23 cellular contexts compared by ENCODE assay signal in the genomic region with DNA sequence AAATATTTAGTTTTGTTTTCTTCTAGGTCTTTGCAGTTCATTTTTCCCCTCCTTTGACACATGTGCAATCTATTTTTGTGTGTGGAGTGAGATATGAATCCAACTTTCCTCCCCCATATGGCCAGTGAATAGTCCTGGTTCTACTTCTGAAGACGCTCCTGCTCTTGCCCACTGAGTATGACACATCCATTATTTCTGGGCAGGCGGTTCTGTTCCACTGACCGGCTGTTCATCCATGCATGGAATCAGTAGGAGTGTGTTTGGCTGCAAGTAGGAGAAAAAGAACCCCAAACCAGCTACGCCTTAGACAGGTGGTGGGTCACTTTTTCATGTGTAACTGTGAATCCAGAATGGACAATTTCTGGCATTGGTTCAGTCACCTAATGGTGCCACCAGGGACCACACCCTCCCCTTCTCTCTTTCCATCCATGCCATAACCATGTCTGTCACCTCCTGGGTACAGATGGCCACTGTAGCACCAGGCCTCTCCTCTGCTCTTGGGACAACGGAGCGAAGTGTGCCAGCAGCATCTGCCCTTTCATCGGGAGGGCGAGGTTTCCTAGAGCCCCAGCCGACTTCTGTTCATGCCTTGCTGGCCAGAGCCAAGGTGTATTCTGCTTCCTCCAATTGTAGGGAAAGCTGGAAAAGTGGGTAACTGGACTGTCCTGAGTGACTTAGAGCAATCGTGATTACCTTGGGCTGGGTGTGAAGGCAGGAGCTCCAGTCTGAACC. TPM values are rescaled to one million over a fixed set of nuclear protein-coding genes. Genes with fewer than 3 reads are reported as not detected.
"Had no signal": no experiment of that assay in that cellular context is flagged by ENCODE, and none has a peak within 500 bp of the region (broad histone marks: within the 10 kb centered on the region; RNA-seq: fewer than 3 reads in every experiment).

No MANE protein-coding gene starts in this region.

- FAIRE-seq: islet of Langerhans had no signal

- H3K36me3 Mint-ChIP-seq: activated naive CD4-positive, alpha-beta T cell treated with anti-CD3 and anti-CD28 coated beads, Interleukin-2, amount 50 U/mL, for 72 hours; mesothelial cell of epicardium had no signal

- H3K4me3 Mint-ChIP-seq: effector memory CD8-positive, alpha-beta T cell; mesothelial cell of epicardium; neural crest cell; T-helper 1 cell treated with Interleukin-12 subunit alpha and Interleukin-12 subunit beta and Interleukin-4 antibody, amounts not matched to agents 30 μg/mL and 1 μg/mL, for 36 hours had no signal

- DNase-seq: activated CD4-positive, alpha-beta T cell treated with anti-CD3 and anti-CD28 coated beads, Interleukin-2, amount 50 U/mL, for 1 hour; activated CD4-positive, CD25-positive, alpha-beta regulatory T cell treated with anti-CD3 and anti-CD28 coated beads, Interleukin-2, amount 50 U/mL, for 72 hours; activated CD8-positive, alpha-beta memory T cell treated with anti-CD3 and anti-CD28 coated beads, Interleukin-2, amount 50 U/mL, for 4 hours; activated effector memory CD4-positive, alpha-beta T cell treated with anti-CD3 and anti-CD28 coated beads, Interleukin-2, amount 50 U/mL, for 16 hours; activated T-cell treated with anti-CD3 and anti-CD28 coated beads, Interleukin-2, amount 50 U/mL, for 48 hours; adrenal gland; dermis blood vessel endothelial cell; effector memory CD8-positive, alpha-beta T cell; esophagus squamous epithelium; ovary; stimulated activated CD4-positive, alpha-beta T cell treated with anti-CD3 and anti-CD28 coated beads, Interleukin-12 subunit alpha, Interleukin-12 subunit beta, amount 100 ng/mL, for 4 hours; stimulated activated CD4-positive, alpha-beta T cell treated with anti-CD3 and anti-CD28 coated beads, Interleukin-1b, Interleukin-23, amount 100 ng/mL, for 48 hours; stimulated activated naive CD8-positive, alpha-beta T cell treated with anti-CD3 and anti-CD28 coated beads, Interleukin-15, Interleukin-2, amounts not matched to agents 100 U/mL and 50 U/mL, for 24 hours; substantia nigra; uterus had no signal

- ATAC-seq: activated naive CD4-positive, alpha-beta T cell treated with anti-CD3 and anti-CD28 coated beads, Interleukin-2, amount 50 U/mL, for 72 hours; effector memory CD8-positive, alpha-beta T cell; lower lobe of right lung; stimulated activated naive CD8-positive, alpha-beta T cell treated with anti-CD3 and anti-CD28 coated beads, Interleukin-15, Interleukin-2, amounts not matched to agents 100 U/mL and 50 U/mL, for 24 hours had no signal

- H3K9me3 Mint-ChIP-seq: activated naive CD4-positive, alpha-beta T cell treated with anti-CD3 and anti-CD28 coated beads, Interleukin-2, amount 50 U/mL, for 72 hours; effector memory CD8-positive, alpha-beta T cell; mesothelial cell of epicardium; neural crest cell; T-helper 1 cell treated with Interleukin-12 subunit alpha and Interleukin-12 subunit beta and Interleukin-4 antibody, amounts not matched to agents 30 μg/mL and 1 μg/mL, for 36 hours had no signal

- H3K4me1 Mint-ChIP-seq: mesothelial cell of epicardium, neural crest cell had no signal

- H3K27ac Mint-ChIP-seq: activated naive CD4-positive, alpha-beta T cell treated with anti-CD3 and anti-CD28 coated beads, Interleukin-2, amount 50 U/mL, for 72 hours; effector memory CD8-positive, alpha-beta T cell; mesothelial cell of epicardium; T-helper 1 cell treated with Interleukin-12 subunit alpha and Interleukin-12 subunit beta and Interleukin-4 antibody, amounts not matched to agents 30 μg/mL and 1 μg/mL, for 36 hours had no signal

RNA-seq across cellular contexts. Expression of a gene that starts 32.1 kb away (rescaled TPM):
- total RNA-seq: activated naive CD4-positive, alpha-beta T cell treated with anti-CD3 and anti-CD28 coated beads, Interleukin-2, amount 50 U/mL, for 72 hours; dermis blood vessel endothelial cell; esophagus squamous epithelium; glomerular endothelial cell; lower lobe of right lung; tibial nerve had no signal
